21 cellular contexts compared by ENCODE assay signal in genomic region chr1:61294828-61295428, GRCh38.
DNase-seq lines count a peak whose midpoint lies in the region; ATAC-seq, FAIRE-seq and TF ChIP-seq lines count a peak whose summit lies in the region.
"Had no signal": no experiment of that assay in that cellular context is flagged by ENCODE, and none has a peak within 500 bp of the region (broad histone marks: within the 10 kb centered on the region; RNA-seq: fewer than 3 reads in every experiment).

No MANE protein-coding gene starts in this region.

- H3K9me3 Mint-ChIP-seq in H9, result peaks cover 8 to 9% of the 10 kb centered on the region in 2 experiments
- peaks cover 9% of the 10 kb centered on the region; the same call in 1 of the 2 replicates for H3K9me3 Mint-ChIP-seq in WTC11
- H3K9me3 Mint-ChIP-seq in endodermal cell, result peaks cover 13% of the 10 kb centered on the region

- H2BK20ac ChIP-seq in H9 (ENCODE audit: low read depth, low read length, poor library complexity, severe bottlenecking), result no peak overlapping the region

- H2BK15ac ChIP-seq in H9 (ENCODE audit: low read depth, low read length), result no peak overlapping the region

- H3T11ph ChIP-seq in H9 (ENCODE audit: low read length), result no peak overlapping the region

- no peak overlapping the region for H3K4ac ChIP-seq in H9 (ENCODE audit: low read depth, low read length)

- H3K4me1 Mint-ChIP-seq in H9 (peaks cover 72 to 75% of the 10 kb centered on the region in 2 experiments), WTC11 (peaks cover 87% of the 10 kb centered on the region), endodermal cell (peaks cover 45% of the 10 kb centered on the region)
- H3K4me1 Mint-ChIP-seq: B cell had no signal

- H2AK5ac ChIP-seq in H9 (ENCODE audit: insufficient read length, low read length), result no peak overlapping the region

- POLR2A ChIA-PET in WTC11 (lab: Charles Lee), result no interaction called here
- POLR2A ChIA-PET in HepG2 (lab: Yijun Ruan, JAX), result no interaction called here

- in situ Hi-C loops in HepG2 (cut with HindIII; ENCODE audit: extremely low pct_ligation_motif_present, low pct_unique_long_range_greater_than_20kb), result loop anchor here (10.0 kb wide), 1 partner anchor 60 kb away; no protein-coding TSS in a partner anchor

- TF ChIP-seq EP300 in HepG2 (IDR thresholded peaks at IDR 0.05; ENCODE audit: low read depth in 2 of 2, low read length in 2 of 2) (no peak), HepG2 (CRISPR knock-in tag; IDR thresholded peaks at IDR 0.05; ENCODE audit: borderline replicate concordance) (no peak)

- TF ChIP-seq CTCF in H9 (conservative IDR thresholded peaks at IDR 0.05) (peak; percentile 21; the same call in 2 of the 3 replicates), WTC11 (IDR thresholded peaks at IDR 0.05) (no peak), endodermal cell (conservative IDR thresholded peaks at IDR 0.05) (peak; percentile 51), GM20000 (IDR thresholded peaks at IDR 0.05; ENCODE audit: extremely low read depth, missing control alignments) (no peak), HepG2 (CRISPR knock-in tag; IDR thresholded peaks at IDR 0.05) (no peak)

- ATAC-seq in WTC11 (peak; percentile 18), Right ventricle myocardium inferior (no peak), HepG2 (no peak)
- ATAC-seq: CD8-positive, alpha-beta T cell; GM12878; K562 had no signal

- H4K8ac ChIP-seq in H9 (replicated peaks; ENCODE audit: insufficient read length, low read depth, low read length), result no peak overlapping the region

- no peak overlapping the region for H3K9ac ChIP-seq in H9 (ENCODE audit: extremely low read depth, insufficient read length, low read length)
- H3K9ac ChIP-seq in endodermal cell (ENCODE audit: extremely low read depth, low read length, poor library complexity, severe bottlenecking), result no peak overlapping the region
- H3K9ac ChIP-seq in HepG2 (ENCODE audit: insufficient read depth, low read depth, low read length), result no peak overlapping the region
- H3K9ac ChIP-seq: BLaER1 treated with 17β-estradiol and CSF1 and Interleukin-3, amounts not matched to agents 10 nM and 100 nM; GM23248 had no signal

- no peak overlapping the region for H2BK12ac ChIP-seq in H9 (ENCODE audit: insufficient read length, low read depth, low read length)

- no peak overlapping the region for H3K56ac ChIP-seq in H9 (ENCODE audit: insufficient read length, low read depth, low read length)

- TF ChIP-seq POLR2A in HepG2 (IDR thresholded peaks at IDR 0.05; ENCODE audit: insufficient read depth in 1 of 2, low read depth in 2 of 2, low read length in 2 of 2), result no peak

- no TSS peak for BruUV-seq in HepG2 (replicated peaks; lab: Mats Ljungman, UMichigan)

- FAIRE-seq in HepG2 (lab: Jason Lieb, UNC), result no peak
- FAIRE-seq: GM12878, GM19239, K562 had no signal

- intact Hi-C loops in Right ventricle myocardium inferior (cut with DNase I) (loop anchor here (5.0 kb wide), 1 partner anchor 38 kb away; no protein-coding TSS in a partner anchor), HepG2 (cut with micrococcal nuclease; ENCODE audit: unreplicated experiment) (no loop called here)

- H2BK5ac ChIP-seq in H9 (ENCODE audit: insufficient read length, low read length), result no peak overlapping the region

- no peak overlapping the region for H3K4me2 ChIP-seq in H9 (ENCODE audit: insufficient read depth, insufficient read length, low read length)
- H3K4me2 ChIP-seq in HepG2 (ENCODE audit: low read depth, low read length), result no peak overlapping the region
- H3K4me2 ChIP-seq: BLaER1 treated with 17β-estradiol and CSF1 and Interleukin-3, amounts not matched to agents 10 nM and 100 nM had no signal

- H2AFZ ChIP-seq in H9 (ENCODE audit: low read length), result no peak overlapping the region
- H2AFZ ChIP-seq in HepG2 (ENCODE audit: low read length), result no peak overlapping the region
- H2AFZ ChIP-seq: GM23248 had no signal

- no peak overlapping the region for H4K91ac ChIP-seq in H9 (ENCODE audit: insufficient read length, low read depth, low read length)

- H3K18ac ChIP-seq in H9 (ENCODE audit: insufficient read length, low read depth, low read length), result no peak overlapping the region

- no peak overlapping the region for H3K27ac ChIP-seq in H9 (ENCODE audit: insufficient read length, low read depth, low read length)
- H3K27ac ChIP-seq in endodermal cell (ENCODE audit: low read depth, low read length), result no peak overlapping the region
- H3K27ac ChIP-seq in HepG2 (ENCODE audit: extremely low read length, insufficient read depth, low read length), result no peak overlapping the region
- H3K27ac ChIP-seq: BLaER1 treated with 17β-estradiol and CSF1 and Interleukin-3, amounts not matched to agents 10 nM and 100 nM; GM23248 had no signal

- no peak for TF ChIP-seq RAD21 in HepG2 (CRISPR knock-in tag; IDR thresholded peaks at IDR 0.05)

- H3K9me3 ChIP-seq in H9 (ENCODE audit: control insufficient read depth, low read depth, low read length) (no peaks in the 10 kb centered on the region), endodermal cell (ENCODE audit: control insufficient read depth, low read length) (no peaks in the 10 kb centered on the region), HepG2 (ENCODE audit: low read length) (no peaks in the 10 kb centered on the region)

- WGBS in H9 (ENCODE audit: extremely low coverage, insufficient read length, low lambda C conversion rate), result no CpG with 5 or more reads among the region's 9 CpGs
- 90 to 100% methylated on average over 1 to 9 of the region's 9 CpGs for WGBS in endodermal cell (ENCODE audit: insufficient coverage in 1 of 2, insufficient read length in 1 of 2), 2 experiments
- 98% methylated on average over 9 of the region's 9 CpGs for WGBS in HepG2 (ENCODE audit: low lambda C conversion rate)

- H3K36me3 ChIP-seq in endodermal cell (ENCODE audit: control insufficient read depth, insufficient read depth, low read length) (no peaks in the 10 kb centered on the region), HepG2 (replicated peaks in 1 of 2; ENCODE audit: control insufficient read depth in 1 of 2, insufficient read depth in 2 of 2, low read length in 2 of 2) (0 out of 5 replicates have a peak, but pooled peaks cover 0 to 6% of the 10 kb centered on the region in 2 experiments)
- H3K36me3 ChIP-seq: BLaER1 treated with 17β-estradiol and CSF1 and Interleukin-3, amounts not matched to agents 10 nM and 100 nM had no signal

- H3K79me2 ChIP-seq in H9 (ENCODE audit: insufficient read depth, low read length) (no peaks in the 10 kb centered on the region), HepG2 (ENCODE audit: insufficient read depth, low read length) (peaks cover 48% of the 10 kb centered on the region)

- DNase-seq in H9 (no peak), WTC11 (ENCODE audit: low spot score) (no peak), endodermal cell (peak; percentile 57), Right ventricle myocardium inferior (ENCODE audit: missing footprints) (no peak), AML-193 (lab: John Stamatoyannopoulos, UW) (no peak), GM20000 (ENCODE audit: low spot score) (no peak), HepG2 (ENCODE audit: low spot score) (no peak)
- DNase-seq: 8988T; CD8-positive, alpha-beta T cell; COR-L47; DMS 273 treated with DMSO at 0.1 percent for 48 hours; DMS53; DND-41; EL; GM23248; H7 had no signal

- no peak overlapping the region for H3K4me3 ChIP-seq in endodermal cell (ENCODE audit: low read length)
- no peak overlapping the region for H3K4me3 ChIP-seq in HepG2 (replicated peaks in 1 of 3; ENCODE audit: insufficient read depth in 1 of 3, low read depth in 2 of 3, low read length in 3 of 3)
- H3K4me3 ChIP-seq: BLaER1 treated with 17β-estradiol and CSF1 and Interleukin-3, amounts not matched to agents 10 nM and 100 nM; GM12878; GM23248; K562 had no signal

- no peaks in the 10 kb centered on the region for H3K23me2 ChIP-seq in H9 (ENCODE audit: insufficient read length, low read depth, low read length, poor library complexity, severe bottlenecking)

- no peak overlapping the region for H2BK120ac ChIP-seq in H9 (ENCODE audit: low read depth, low read length, poor library complexity, severe bottlenecking)

- H4K20me1 ChIP-seq in H9 (ENCODE audit: control insufficient read depth, insufficient read depth, insufficient read length) (no peaks in the 10 kb centered on the region), HepG2 (ENCODE audit: insufficient read depth, low read length) (0 out of 2 replicates have a peak, but pooled peaks cover 4% of the 10 kb centered on the region)
- H4K20me1 ChIP-seq: BLaER1 treated with 17β-estradiol and CSF1 and Interleukin-3, amounts not matched to agents 10 nM and 100 nM had no signal

- no peak overlapping the region for H3K23ac ChIP-seq in H9 (ENCODE audit: insufficient read length, low read depth, low read length)

- H3K79me1 ChIP-seq in H9 (ENCODE audit: insufficient read depth, low read depth, low read length, poor library complexity, severe bottlenecking), result no peaks in the 10 kb centered on the region

- peaks cover 27% of the 10 kb centered on the region for H3K4me1 ChIP-seq in H9 (ENCODE audit: insufficient read depth, low read length)
- no peaks in the 10 kb centered on the region for H3K4me1 ChIP-seq in endodermal cell (ENCODE audit: control insufficient read depth, insufficient read depth, low read length)
- peaks cover 98% of the 10 kb centered on the region for H3K4me1 ChIP-seq in HepG2 (ENCODE audit: insufficient read depth, low read length)
- H3K4me1 ChIP-seq: BLaER1 treated with 17β-estradiol and CSF1 and Interleukin-3, amounts not matched to agents 10 nM and 100 nM had no signal

- no peak overlapping the region for H3K4me3 Mint-ChIP-seq in H9
- no peak overlapping the region for H3K4me3 Mint-ChIP-seq in WTC11
- H3K4me3 Mint-ChIP-seq in endodermal cell, result no peak overlapping the region
- H3K4me3 Mint-ChIP-seq: B cell; CD8-positive, alpha-beta T cell had no signal

- no peak overlapping the region for H3K14ac ChIP-seq in H9 (ENCODE audit: insufficient read depth, low read length)

- H3K27me3 Mint-ChIP-seq in H9 (ENCODE audit: low read depth), result no peaks in the 10 kb centered on the region
- H3K27me3 Mint-ChIP-seq in WTC11 (ENCODE audit: low read depth), result no peaks in the 10 kb centered on the region
- H3K27me3 Mint-ChIP-seq in endodermal cell (ENCODE audit: insufficient read depth), result peaks cover 1% of the 10 kb centered on the region

- H3K27me3 ChIP-seq in H9 (ENCODE audit: insufficient read depth, low read length), result no peaks in the 10 kb centered on the region
- no peaks in the 10 kb centered on the region for H3K27me3 ChIP-seq in endodermal cell (ENCODE audit: control insufficient read depth, insufficient read depth, low read length, poor library complexity, severe bottlenecking)
- no peaks in the 10 kb centered on the region for H3K27me3 ChIP-seq in HepG2 (ENCODE audit: control insufficient read depth in 1 of 2, insufficient read depth in 2 of 2, low read length in 2 of 2)
- H3K27me3 ChIP-seq: BLaER1 treated with 17β-estradiol and CSF1 and Interleukin-3, amounts not matched to agents 10 nM and 100 nM had no signal

- CTCF ChIA-PET in WTC11 (lab: Charles Lee) (interaction anchor here (0.6 to 1.3 kb wide), 8 partner anchors 10 to 291 kb away, joined by 3 to 4 read pairs (median 4); no protein-coding TSS in a partner anchor), HepG2 (lab: Yijun Ruan, JAX; ENCODE audit: low intra/inter-chr PET ratio, low total read pairs) (no interaction called here)

- H3K36me3 Mint-ChIP-seq in H9 (ENCODE audit: insufficient read depth in 1 of 3, low read depth in 3 of 3) (peaks cover 0 to 13% (median 11%) of the 10 kb centered on the region in 3 experiments; a peak in 5 of 7 replicates), WTC11 (peaks cover 8% of the 10 kb centered on the region), endodermal cell (ENCODE audit: low read depth) (peaks cover 3% of the 10 kb centered on the region)
- H3K36me3 Mint-ChIP-seq: CD8-positive, alpha-beta T cell had no signal

- H4K5ac ChIP-seq in H9 (ENCODE audit: insufficient read length, low read depth, low read length), result no peak overlapping the region

- H3K27ac Mint-ChIP-seq in H9 (peak overlapping the region in 2 of 3 experiments; percentile 89 to 92; a peak in 5 of 7 replicates), WTC11 (peak overlapping the region; percentile 87), endodermal cell (no peak overlapping the region)
- H3K27ac Mint-ChIP-seq: B cell; CD8-positive, alpha-beta T cell had no signal

Comparison
In these comparisons a context has a peak if more than half of its experiments do, and no peak if none do; other contexts are left out.
1. CTCF ChIP-seq: peak in H9 (single experiment) and endodermal cell (single experiment); none in WTC11 (single experiment), GM20000 (single experiment) and HepG2 (single experiment).